Comparison of ENCODE assay signal across 29 cellular contexts in the genomic region with DNA sequence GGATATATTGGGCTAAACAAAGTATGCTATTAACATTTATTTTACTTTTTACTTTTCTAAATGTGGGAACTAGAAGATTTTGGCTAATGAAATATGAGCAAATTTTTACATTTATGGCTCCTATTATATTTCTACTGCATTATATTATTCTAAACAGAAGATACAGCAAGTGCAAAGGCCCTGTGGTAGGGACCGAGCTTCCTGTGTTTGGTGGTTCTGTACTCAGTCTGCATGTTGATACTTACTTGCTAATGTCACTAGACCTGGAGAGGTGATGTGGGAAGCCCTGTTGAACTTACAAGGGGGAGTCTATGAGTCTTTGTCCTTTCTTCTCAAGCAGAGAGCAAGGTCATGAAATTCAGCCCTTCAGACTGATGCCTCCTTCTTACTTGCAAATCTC. TPM values are rescaled to one million over a fixed set of nuclear protein-coding genes. Genes with fewer than 3 reads are reported as not detected.
"Had no signal": no experiment of that assay in that cellular context is flagged by ENCODE, and none has a peak within 500 bp of the region (broad histone marks: within the 10 kb centered on the region; RNA-seq: fewer than 3 reads in every experiment).

No MANE protein-coding gene starts in this region.

- H3K27me3 ChIP-seq: foreskin keratinocyte had no signal

- ATAC-seq: effector memory CD8-positive, alpha-beta T cell; esophagus mucosa; foreskin keratinocyte; gastrocnemius medialis; gastroesophageal sphincter had no signal

- H3K9me3 ChIP-seq: colonic mucosa, gastrocnemius medialis had no signal

- H3K27ac ChIP-seq: colonic mucosa, coronary artery, dorsolateral prefrontal cortex, epithelial cell of prostate, esophagus muscularis mucosa, esophagus squamous epithelium, foreskin keratinocyte, gastrocnemius medialis, gastroesophageal sphincter, heart left ventricle, heart right ventricle, hepatocyte had no signal

- H3K36me3 ChIP-seq: colonic mucosa, esophagus muscularis mucosa, esophagus squamous epithelium, gastrocnemius medialis, gastroesophageal sphincter, heart left ventricle, heart right ventricle had no signal

- H3K4me3 ChIP-seq: colonic mucosa, coronary artery, dorsolateral prefrontal cortex, esophagus muscularis mucosa, esophagus squamous epithelium, gastrocnemius medialis, gastroesophageal sphincter, heart left ventricle, heart right ventricle, hepatocyte had no signal

- H3K4me1 ChIP-seq: colonic mucosa, esophagus muscularis mucosa, foreskin keratinocyte, gastrocnemius medialis, heart left ventricle, heart right ventricle had no signal

- DNase-seq: colonic mucosa; cortex of kidney; dermis blood vessel endothelial cell; dorsolateral prefrontal cortex; effector CD4-positive, alpha-beta T cell; effector CD8-positive, alpha-beta T cell; effector memory CD4-positive, alpha-beta T cell; effector memory CD8-positive, alpha-beta T cell; endodermal cell; erythroblast; esophagus squamous epithelium; foreskin fibroblast; foreskin keratinocyte; foreskin melanocyte; gastrocnemius medialis; glutamatergic neuron; head of caudate nucleus; heart left ventricle; heart right ventricle had no signal

- H2AFZ ChIP-seq: hepatocyte had no signal

- H3K79me2 ChIP-seq: hepatocyte had no signal

- FAIRE-seq: colon, endometrium, endothelial cell of umbilical vein, frontal cortex had no signal

- H3K4me2 ChIP-seq: hepatocyte had no signal

RNA-seq across cellular contexts. Expression of gene IRX3, which starts 10.0 kb away (rescaled TPM):
- total RNA-seq: endothelial cell of umbilical vein had no signal
- polyA plus RNA-seq: endothelial cell of umbilical vein had no signal
